ENCODE assay signal across 18 cellular contexts in genomic region chr16:78931267-78932060, GRCh38.
"Had no signal": no experiment of that assay in that cellular context is flagged by ENCODE, and none has a peak within 500 bp of the region (broad histone marks: within the 10 kb centered on the region; RNA-seq: fewer than 3 reads in every experiment).

No MANE protein-coding gene starts in this region.

- H3K27ac ChIP-seq: breast epithelium, gastroesophageal sphincter, suprapubic skin, transverse colon had no signal

- H3K27me3 ChIP-seq: breast epithelium, gastroesophageal sphincter, sigmoid colon, suprapubic skin, transverse colon had no signal

- H3K36me3 ChIP-seq: breast epithelium, gastroesophageal sphincter, sigmoid colon, suprapubic skin, transverse colon had no signal

- DNase-seq: activated CD4-positive, alpha-beta T cell treated with anti-CD3 and anti-CD28 coated beads for 4 hours; activated CD4-positive, alpha-beta T cell treated with anti-CD3 and anti-CD28 coated beads, Interleukin-2, amount 50 U/mL, for 4 hours; activated naive CD4-positive, alpha-beta T cell; activated T-cell treated with anti-CD3 and anti-CD28 coated beads for 4 hours; activated T-cell treated with anti-CD3 and anti-CD28 coated beads, Interleukin-2, amount 50 U/mL, for 72 hours; central memory CD4-positive, alpha-beta T cell; hippocampal formation; left cardiac atrium; left ventricle myocardium superior; mucosa of descending colon; retina; sigmoid colon; small intestine; stimulated activated CD4-positive, alpha-beta T cell treated with anti-CD3 and anti-CD28 coated beads, Interleukin-4, amount 100 ng/mL, for 24 hours; transverse colon had no signal

- H3K4me3 ChIP-seq: breast epithelium, gastroesophageal sphincter, mucosa of descending colon, sigmoid colon, suprapubic skin, transverse colon had no signal

- H3K4me1 ChIP-seq: breast epithelium, transverse colon had no signal

- H3K9me3 ChIP-seq: breast epithelium, gastroesophageal sphincter, mucosa of descending colon, sigmoid colon, suprapubic skin, transverse colon had no signal
